ENCODE assay signal across 15 cellular contexts in genomic region chr18:72376256-72376655, GRCh38.
"Had no signal": no experiment of that assay in that cellular context is flagged by ENCODE, and none has a peak within 500 bp of the region (broad histone marks: within the 10 kb centered on the region; RNA-seq: fewer than 3 reads in every experiment).

No MANE protein-coding gene starts in this region.

- DNase-seq: activated CD4-positive, alpha-beta T cell treated with anti-CD3 and anti-CD28 coated beads, Interleukin-2, amount 10 ng/mL, durations not matched to agents 24 days and 14 days; activated CD8-positive, alpha-beta T cell treated with anti-CD3 and anti-CD28 coated beads, Interleukin-2, amount 10 ng/mL, durations not matched to agents 7 days and 5 days; activated naive CD4-positive, alpha-beta T cell treated with anti-CD3 and anti-CD28 coated beads for 36 hours; activated naive CD8-positive, alpha-beta T cell treated with anti-CD3 and anti-CD28 coated beads, Interleukin-2, amount 50 U/mL, for 24 hours; activated T-cell treated with anti-CD3 and anti-CD28 coated beads, Interleukin-2, amount 50 U/mL, for 24 hours; central memory CD4-positive, alpha-beta T cell; foreskin melanocyte; kidney; left lung; stimulated activated CD4-positive, alpha-beta T cell treated with anti-CD3 and anti-CD28 coated beads, Interleukin-2, amount 100 ng/mL, for 24 hours; T-helper 9 cell; transverse colon had no signal

- H3K4me3 ChIP-seq: dorsolateral prefrontal cortex, left lung, transverse colon, vagina had no signal

- H3K27ac ChIP-seq: dorsolateral prefrontal cortex, epithelial cell of prostate, left lung, transverse colon, vagina had no signal

- H3K9me3 ChIP-seq: transverse colon, vagina had no signal

- H3K36me3 ChIP-seq: left lung, transverse colon, vagina had no signal

- ATAC-seq: activated CD8-positive, alpha-beta T cell treated with anti-CD3 and anti-CD28 coated beads, Interleukin-2, amount 10 ng/mL, durations not matched to agents 7 days and 5 days; activated naive CD8-positive, alpha-beta T cell treated with anti-CD3 and anti-CD28 coated beads, Interleukin-2, amount 50 U/mL, for 24 hours; left lung had no signal

- H3K27me3 ChIP-seq: dorsolateral prefrontal cortex, left lung, transverse colon, vagina had no signal

- H3K4me1 ChIP-seq: left lung, transverse colon, vagina had no signal
